In the genomic region with DNA sequence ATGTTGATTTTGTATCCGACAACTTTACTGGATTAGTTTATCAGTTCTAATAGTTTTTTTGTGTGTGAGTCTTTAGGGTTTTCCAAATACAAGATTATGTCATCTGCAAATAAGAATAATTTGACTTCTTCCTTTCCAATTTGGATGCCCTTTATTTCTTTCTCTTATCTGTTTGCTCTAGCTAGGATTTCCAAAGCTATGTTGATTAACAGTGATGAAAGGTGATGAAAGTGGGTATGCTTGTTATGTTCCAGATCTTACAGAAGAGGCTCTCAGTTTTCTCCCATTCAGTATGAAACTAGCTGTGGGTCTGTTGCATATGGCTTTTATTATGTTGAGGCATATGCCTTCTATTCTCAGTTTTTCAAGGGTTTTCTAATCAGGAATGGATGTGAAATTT, we compare ENCODE assay signal across 9 cellular contexts. TPM values are rescaled to one million over a fixed set of nuclear protein-coding genes. Genes with fewer than 3 reads are reported as not detected.
"Had no signal": no experiment of that assay in that cellular context is flagged by ENCODE, and none has a peak within 500 bp of the region (broad histone marks: within the 10 kb centered on the region; RNA-seq: fewer than 3 reads in every experiment).

No MANE protein-coding gene starts in this region.

- H3K4me3 ChIP-seq: K562 had no signal

- DNase-seq: IMR-90, KBM-7, KG1 had no signal

- ATAC-seq: K562 had no signal

- H3K27ac ChIP-seq: HL-60 had no signal

- FAIRE-seq: HTR-8/SVneo, K562 had no signal

RNA-seq across cellular contexts. Expression of gene CHRNB4, which starts 56.4 kb away (rescaled TPM):
- total RNA-seq: HT-29, HT1080, IMR-90 had no signal
- polyA plus RNA-seq: IgD-negative memory B cell, IMR-90 had no signal
